ENCODE assay signal across 15 cellular contexts in the genomic region with DNA sequence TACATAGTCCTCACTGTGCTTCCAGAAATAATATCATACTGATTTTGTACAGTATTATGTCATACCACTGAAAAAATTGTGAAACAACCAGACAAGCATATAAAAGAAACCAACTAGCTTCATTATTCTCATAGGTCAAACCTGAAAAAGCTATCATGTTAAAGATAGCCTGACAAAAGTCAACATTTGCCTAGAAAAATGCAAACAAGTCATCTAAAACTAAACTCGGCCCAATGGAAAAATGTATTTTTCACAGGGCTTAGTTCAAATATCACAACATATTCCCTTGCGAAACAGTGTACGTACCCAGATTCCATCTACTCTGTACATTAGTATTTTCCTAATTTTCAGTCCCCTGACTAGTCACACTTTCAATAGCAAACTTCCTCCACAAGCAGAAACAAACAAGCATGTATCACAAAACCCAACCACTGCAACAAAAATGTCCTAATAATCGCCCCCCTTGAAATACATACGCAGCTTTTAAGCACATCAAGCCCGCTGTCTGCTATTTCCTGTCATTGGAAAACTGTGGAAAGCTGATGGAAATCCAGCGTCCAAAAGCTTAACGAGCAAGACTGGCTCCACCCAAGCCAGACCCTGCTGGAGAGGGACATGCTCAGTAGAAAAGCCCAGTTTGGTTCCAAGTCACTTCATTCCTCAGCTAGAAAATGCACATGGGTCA.
DNase-seq lines count a peak whose midpoint lies in the region; ATAC-seq, FAIRE-seq and TF ChIP-seq lines count a peak whose summit lies in the region.
"Had no signal": no experiment of that assay in that cellular context is flagged by ENCODE, and none has a peak within 500 bp of the region (broad histone marks: within the 10 kb centered on the region; RNA-seq: fewer than 3 reads in every experiment).

No MANE protein-coding gene starts in this region.

- H3K4me1 Mint-ChIP-seq in endothelial cell (ENCODE audit: unreplicated experiment) = peaks cover 61% of the 10 kb centered on the region
- H3K4me1 Mint-ChIP-seq: activated CD4-positive, alpha-beta T cell treated with anti-CD3 and anti-CD28 coated beads, Interleukin-2, amount 10 ng/mL, durations not matched to agents 7 days and 5 days; immature natural killer cell had no signal

- H3K27ac Mint-ChIP-seq in endothelial cell (ENCODE audit: unreplicated experiment) = no peak overlapping the region
- H3K27ac Mint-ChIP-seq: activated CD4-positive, alpha-beta T cell treated with anti-CD3 and anti-CD28 coated beads, Interleukin-2, amount 10 ng/mL, durations not matched to agents 7 days and 5 days; immature natural killer cell had no signal

- peak overlapping the region in 1 of 4 donors; percentile 13 for H3K27ac ChIP-seq in pancreas
- H3K27ac ChIP-seq: BLaER1 treated with 17β-estradiol and CSF1 and Interleukin-3, amounts not matched to agents 10 nM and 100 nM; HL-60 had no signal

- H3K36me3 Mint-ChIP-seq in endothelial cell (ENCODE audit: low read depth, unreplicated experiment) = no peaks in the 10 kb centered on the region
- H3K36me3 Mint-ChIP-seq: immature natural killer cell had no signal

- no peak for DNase-seq in AG09309 (ENCODE audit: low read depth)
- DNase-seq in amniotic epithelial cell (ENCODE audit: low read depth) = peak; percentile 21
- DNase-seq in Right ventricle myocardium superior = peak; percentile 54
- no peak for DNase-seq in pancreas
- DNase-seq in NCI-H1105 (lab: John Stamatoyannopoulos, UW) = no peak
- DNase-seq in cortex of kidney (lab: John Stamatoyannopoulos, UW) = no peak
- DNase-seq in NCI-H446 (lab: John Stamatoyannopoulos, UW) = no peak
- no peak for DNase-seq in endothelial cell (ENCODE audit: low spot score)
- DNase-seq: activated CD4-positive, alpha-beta T cell treated with anti-CD3 and anti-CD28 coated beads, Interleukin-2, amount 10 ng/mL, durations not matched to agents 7 days and 5 days; immature natural killer cell; NCI-H1694 treated with DMSO at 0.1 percent for 48 hours; RPMI8226; stimulated activated CD4-positive, alpha-beta T cell treated with anti-CD3 and anti-CD28 coated beads, Interleukin-1b, Interleukin-23, amount 100 ng/mL, for 48 hours had no signal

- ATAC-seq in Right ventricle myocardium superior (ENCODE audit: poor library complexity) = peak; percentile 81
- peak; percentile 48 to 71 (median 67) for ATAC-seq in pancreas

- WGBS in pancreas, 2 donors = 30 to 36% methylated on average over 8 of the region's 8 CpGs

- TF ChIP-seq CTCF in AG09309 (IDR thresholded peaks at IDR 0.05; ENCODE audit: control insufficient read depth, insufficient read depth, low read depth, low read length, missing control alignments) (no peak), pancreas (IDR thresholded peaks at IDR 0.05) (no peak), endothelial cell (IDR thresholded peaks at IDR 0.05; ENCODE audit: unreplicated experiment) (no peak)

- no peaks in the 10 kb centered on the region for H3K27me3 ChIP-seq in pancreas
- H3K27me3 ChIP-seq: BLaER1 treated with 17β-estradiol and CSF1 and Interleukin-3, amounts not matched to agents 10 nM and 100 nM had no signal

- intact Hi-C loops in Right ventricle myocardium superior (cut with DNase I) (loop anchor here (5.0 kb wide), 1 partner anchor 68 kb away; no protein-coding TSS in a partner anchor), pancreas (cut with DNase I) (loop anchor here in 1 of 3 donors (5.0 kb wide), 1 partner anchor 68 kb away; no protein-coding TSS in a partner anchor)

- peaks cover 0 to 4% (median 0%) of the 10 kb centered on the region in 3 donors for H3K4me1 ChIP-seq in pancreas

- no peak overlapping the region for H3K4me3 Mint-ChIP-seq in endothelial cell (ENCODE audit: unreplicated experiment)
- H3K4me3 Mint-ChIP-seq: activated CD4-positive, alpha-beta T cell treated with anti-CD3 and anti-CD28 coated beads, Interleukin-2, amount 10 ng/mL, durations not matched to agents 7 days and 5 days; immature natural killer cell had no signal

- H3K4me3 ChIP-seq in AG09309 (ENCODE audit: control insufficient read depth, low read depth, low read length) (peak overlapping the region; percentile 31), pancreas (peak overlapping the region in 2 of 4 donors; percentile 3 to 15)
- H3K4me3 ChIP-seq: BLaER1 treated with 17β-estradiol and CSF1 and Interleukin-3, amounts not matched to agents 10 nM and 100 nM had no signal

- H3K9me3 Mint-ChIP-seq in endothelial cell (ENCODE audit: unreplicated experiment) = no peaks in the 10 kb centered on the region
- H3K9me3 Mint-ChIP-seq: immature natural killer cell had no signal

- no peaks in the 10 kb centered on the region for H3K36me3 ChIP-seq in pancreas

- peaks cover 2% of the 10 kb centered on the region for H3K27me3 Mint-ChIP-seq in endothelial cell (ENCODE audit: unreplicated experiment)
- H3K27me3 Mint-ChIP-seq: activated CD4-positive, alpha-beta T cell treated with anti-CD3 and anti-CD28 coated beads, Interleukin-2, amount 10 ng/mL, durations not matched to agents 7 days and 5 days had no signal

- FAIRE-seq in pancreas (lab: Jason Lieb, UNC) = no peak

- H3K9me3 ChIP-seq in pancreas = no peaks in the 10 kb centered on the region

Comparison
In these comparisons a context has a peak if more than half of its experiments do, and no peak if none do; other contexts are left out.
1. DNase-seq: peak in amniotic epithelial cell (single experiment) and Right ventricle myocardium superior (single experiment); none in AG09309 (single experiment), pancreas (0 of 6), NCI-H1105 (single experiment), cortex of kidney (single experiment), NCI-H446 (0 of 2) and endothelial cell (single experiment).